14 cellular contexts compared by ENCODE assay signal in the genomic region with DNA sequence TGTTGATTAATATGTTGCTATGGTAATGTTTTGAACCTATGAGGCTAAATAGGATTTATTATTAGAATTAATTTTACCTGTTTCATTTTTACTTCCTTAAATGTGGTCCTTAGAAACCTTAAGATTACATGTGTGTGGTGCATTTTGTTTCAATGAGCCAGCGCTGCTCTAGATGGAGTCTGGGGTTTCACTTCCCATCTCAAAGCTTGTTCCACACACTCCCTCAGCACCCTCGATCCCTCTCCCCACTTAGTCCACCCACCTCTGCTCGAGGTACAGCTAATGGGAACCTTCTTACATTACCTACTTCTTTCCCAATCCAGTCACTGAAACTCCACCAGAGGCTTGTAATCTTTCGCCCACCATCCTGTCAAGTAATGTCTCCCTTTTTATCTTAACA.
A peak's percentile ranks its signal among the peaks of the same experiment; 100 is the strongest.
DNase-seq lines count a peak whose midpoint lies in the region; ATAC-seq and TF ChIP-seq lines count a peak whose summit lies in the region.
"Had no signal": no experiment of that assay in that cellular context is flagged by ENCODE, and none has a peak within 500 bp of the region (broad histone marks: within the 10 kb centered on the region; RNA-seq: fewer than 3 reads in every experiment).

No MANE protein-coding gene starts in this region.

- peak; percentile 69 for ATAC-seq in GM19372 (IDR thresholded peaks at IDR 0.05; ENCODE audit: low read depth, unreplicated experiment)
- peak; percentile 83 for ATAC-seq in HG02623 (IDR thresholded peaks at IDR 0.05; ENCODE audit: unreplicated experiment)
- peak; percentile 86 for ATAC-seq in HG03342 (IDR thresholded peaks at IDR 0.05; ENCODE audit: unreplicated experiment)
- ATAC-seq: HepG2 had no signal

- no peak for TF ChIP-seq CTCF in foreskin fibroblast (IDR thresholded peaks at IDR 0.05; ENCODE audit: low read depth, low read length)

- DNase-seq in foreskin fibroblast = no peak
- no peak for DNase-seq in midbrain (lab: John Stamatoyannopoulos, UW)
- DNase-seq in activated CD8-positive, alpha-beta memory T cell treated with anti-CD3 and anti-CD28 coated beads for 24 hours = no peak
- no peak for DNase-seq in medulla oblongata (ENCODE audit: extremely low spot score)
- DNase-seq: activated CD4-positive, alpha-beta T cell treated with anti-CD3 and anti-CD28 coated beads, Interleukin-2, amount 50 U/mL, for 4 hours; kidney; NCI-H1105 treated with DMSO at 0.1 percent for 48 hours; NCI-H446; RPMI8226; T-helper 2 cell had no signal

- H3K4me3 ChIP-seq in foreskin fibroblast (ENCODE audit: low read depth in 1 of 2, low read length in 2 of 2) = no peak overlapping the region
